19 cellular contexts compared by ENCODE assay signal in genomic region chr13:35850569-35850968, GRCh38.
DNase-seq lines count a peak whose midpoint lies in the region; TF ChIP-seq lines count a peak whose summit lies in the region.
"Had no signal": no experiment of that assay in that cellular context is flagged by ENCODE, and none has a peak within 500 bp of the region (broad histone marks: within the 10 kb centered on the region; RNA-seq: fewer than 3 reads in every experiment).

No MANE protein-coding gene starts in this region.

- H2BK20ac ChIP-seq in H9 (ENCODE audit: low read depth, low read length, poor library complexity, severe bottlenecking), result no peak overlapping the region

- H3K23ac ChIP-seq in H9 (ENCODE audit: insufficient read length, low read depth, low read length), result no peak overlapping the region

- H3K79me1 ChIP-seq in H9 (ENCODE audit: insufficient read depth, low read depth, low read length, poor library complexity, severe bottlenecking), result no peaks in the 10 kb centered on the region

- no peaks in the 10 kb centered on the region for H3K9me3 ChIP-seq in BE2C
- H3K9me3 ChIP-seq in H9 (ENCODE audit: control insufficient read depth, low read depth, low read length), result no peaks in the 10 kb centered on the region
- H3K9me3 ChIP-seq: A549, BLaER1, HAP-1 had no signal

- TF ChIP-seq CTCF in BE2C (IDR thresholded peaks at IDR 0.05; ENCODE audit: low read depth, low read length) (0 out of 2 replicates have a peak, but pooled peaks have one; percentile 2), H9 (conservative IDR thresholded peaks at IDR 0.05) (peak; percentile 33; the same call in 2 of the 3 replicates), dorsolateral prefrontal cortex (IDR thresholded peaks at IDR 0.05 in 54 of 56, conservative IDR thresholded peaks at IDR 0.05 in 2 of 56; ENCODE audit: low read depth in 1 of 56, partially characterized antibody in 56 of 56) (no peak)

- H3K27ac ChIP-seq in H9 (ENCODE audit: insufficient read length, low read depth, low read length), result no peak overlapping the region
- peak overlapping the region in 45 of 59 donors; percentile 2 to 74 (median 38) for H3K27ac ChIP-seq in dorsolateral prefrontal cortex
- H3K27ac ChIP-seq: 22Rv1, A549, BLaER1, GM23248 had no signal

- H3K9ac ChIP-seq in H9 (ENCODE audit: extremely low read depth, insufficient read length, low read length), result no peak overlapping the region
- H3K9ac ChIP-seq: BLaER1, GM23248 had no signal

- H3K4me3 Mint-ChIP-seq in H9, result no peak overlapping the region
- H3K4me3 Mint-ChIP-seq: CD14-positive monocyte; CD4-positive, alpha-beta memory T cell had no signal

- H3K4me3 ChIP-seq in BE2C (ENCODE audit: low read depth, low read length) (no peak overlapping the region), dorsolateral prefrontal cortex (peak overlapping the region in 12 of 59 donors; percentile 0 to 39 (median 8))
- H3K4me3 ChIP-seq: A549, BLaER1, GM23248, HAP-1 had no signal

- H4K91ac ChIP-seq in H9 (ENCODE audit: insufficient read length, low read depth, low read length), result no peak overlapping the region

- intact Hi-C loops in dorsolateral prefrontal cortex (cut with DNase I), result no loop called here

- no peak overlapping the region for H2AFZ ChIP-seq in H9 (ENCODE audit: low read length)
- H2AFZ ChIP-seq: GM23248 had no signal

- H3T11ph ChIP-seq in H9 (ENCODE audit: low read length), result no peak overlapping the region

- H3K18ac ChIP-seq in H9 (ENCODE audit: insufficient read length, low read depth, low read length), result no peak overlapping the region

- H2BK120ac ChIP-seq in H9 (ENCODE audit: low read depth, low read length, poor library complexity, severe bottlenecking), result no peak overlapping the region

- H3K4me2 ChIP-seq in H9 (ENCODE audit: insufficient read depth, insufficient read length, low read length), result no peak overlapping the region
- H3K4me2 ChIP-seq: A549, BLaER1 had no signal

- H2BK15ac ChIP-seq in H9 (ENCODE audit: low read depth, low read length), result no peak overlapping the region

- H2BK12ac ChIP-seq in H9 (ENCODE audit: insufficient read length, low read depth, low read length), result no peak overlapping the region

- H2AK5ac ChIP-seq in H9 (ENCODE audit: insufficient read length, low read length), result no peak overlapping the region

- H3K4me1 ChIP-seq in BE2C (no peaks in the 10 kb centered on the region), H9 (ENCODE audit: insufficient read depth, low read length) (peaks cover 6% of the 10 kb centered on the region; the same call in 1 of the 2 replicates)
- H3K4me1 ChIP-seq: A549, BLaER1 had no signal

- no peak overlapping the region for H3K14ac ChIP-seq in H9 (ENCODE audit: insufficient read depth, low read length)

- no peaks in the 10 kb centered on the region for H3K36me3 ChIP-seq in BE2C
- H3K36me3 ChIP-seq: BLaER1, HAP-1 had no signal

- no peak overlapping the region for H3K4ac ChIP-seq in H9 (ENCODE audit: low read depth, low read length)

- no peak overlapping the region for H2BK5ac ChIP-seq in H9 (ENCODE audit: insufficient read length, low read length)

- WGBS in H9 (ENCODE audit: extremely low coverage, insufficient read length, low lambda C conversion rate), result no CpG with 5 or more reads among the region's 5 CpGs

- H3K9me3 Mint-ChIP-seq in H9, result no peaks in the 10 kb centered on the region; a peak in 1 of 5 replicates

- H3K4me1 Mint-ChIP-seq in H9, result peaks cover 39 to 48% of the 10 kb centered on the region in 2 experiments
- H3K4me1 Mint-ChIP-seq: CD14-positive monocyte; CD4-positive, alpha-beta memory T cell had no signal

- no peaks in the 10 kb centered on the region for H4K20me1 ChIP-seq in H9 (ENCODE audit: control insufficient read depth, insufficient read depth, insufficient read length)
- H4K20me1 ChIP-seq: BLaER1 had no signal

- DNase-seq in BE2C (no peak), H9 (no peak), dorsolateral prefrontal cortex (no peak), iPS-NIHi7 (ENCODE audit: extremely low spot score) (peak; percentile 33), DMS153 treated with DMSO at 0.1 percent for 48 hours (lab: John Stamatoyannopoulos, UW; ENCODE audit: unreplicated experiment) (no peak), germinal center (ENCODE audit: low spot score) (no peak), NK-92 (lab: John Stamatoyannopoulos, UW; ENCODE audit: unreplicated experiment) (no peak), NCI-H1930 (lab: John Stamatoyannopoulos, UW) (no peak)
- DNase-seq: AML-193; CD4-positive, alpha-beta memory T cell; DMS53; DND-41; EL; GM23248 had no signal

- no peaks in the 10 kb centered on the region for H3K27me3 Mint-ChIP-seq in H9 (ENCODE audit: low read depth)

- no peak overlapping the region; a peak in 1 of 7 replicates for H3K27ac Mint-ChIP-seq in H9
- H3K27ac Mint-ChIP-seq: CD14-positive monocyte; CD4-positive, alpha-beta memory T cell had no signal

- H3K56ac ChIP-seq in H9 (ENCODE audit: insufficient read length, low read depth, low read length), result no peak overlapping the region

- peaks cover 4% of the 10 kb centered on the region for H3K23me2 ChIP-seq in H9 (ENCODE audit: insufficient read length, low read depth, low read length, poor library complexity, severe bottlenecking)

- no peak overlapping the region for H4K8ac ChIP-seq in H9 (replicated peaks; ENCODE audit: insufficient read length, low read depth, low read length)

- no peak overlapping the region for H4K5ac ChIP-seq in H9 (ENCODE audit: insufficient read length, low read depth, low read length)

- peaks cover 3 to 43% (median 18%) of the 10 kb centered on the region in 3 experiments; a peak in 6 of 7 replicates for H3K36me3 Mint-ChIP-seq in H9 (ENCODE audit: insufficient read depth in 1 of 3, low read depth in 3 of 3)
- H3K36me3 Mint-ChIP-seq: CD14-positive monocyte; CD4-positive, alpha-beta memory T cell had no signal

- no peaks in the 10 kb centered on the region for H3K27me3 ChIP-seq in BE2C
- H3K27me3 ChIP-seq in H9 (ENCODE audit: insufficient read depth, low read length), result no peaks in the 10 kb centered on the region
- H3K27me3 ChIP-seq in dorsolateral prefrontal cortex, result no peaks in the 10 kb centered on the region
- H3K27me3 ChIP-seq: BLaER1 had no signal

- no peaks in the 10 kb centered on the region; the same call in 1 of the 2 replicates for H3K79me2 ChIP-seq in H9 (ENCODE audit: insufficient read depth, low read length)

Comparison
In these comparisons a context has a peak if more than half of its experiments do, and no peak if none do; other contexts are left out.
1. CTCF ChIP-seq: peak in BE2C (single experiment) and H9 (single experiment); none in dorsolateral prefrontal cortex (0 of 56).